11 cellular contexts compared by ENCODE assay signal in genomic region chr4:81606796-81607550, GRCh38.
DNase-seq lines count a peak whose midpoint lies in the region; ATAC-seq and TF ChIP-seq lines count a peak whose summit lies in the region.
"Had no signal": no experiment of that assay in that cellular context is flagged by ENCODE, and none has a peak within 500 bp of the region (broad histone marks: within the 10 kb centered on the region; RNA-seq: fewer than 3 reads in every experiment).

No MANE protein-coding gene starts in this region.

- no peak overlapping the region for H3K4me3 ChIP-seq in fibroblast of lung (replicated peaks in 1 of 4; ENCODE audit: control extremely low read depth in 1 of 4, insufficient read depth in 1 of 4, low read depth in 3 of 4, low read length in 4 of 4)
- H3K4me3 ChIP-seq in naive thymus-derived CD4-positive, alpha-beta T cell (ENCODE audit: low read length): no peak overlapping the region

- ATAC-seq in naive thymus-derived CD4-positive, alpha-beta T cell: peak; percentile 76
- ATAC-seq in HG03432 (IDR thresholded peaks at IDR 0.05; ENCODE audit: unreplicated experiment) (no peak), HG02885 (IDR thresholded peaks at IDR 0.05; ENCODE audit: poor library complexity, unreplicated experiment) (no peak), GM21786 (IDR thresholded peaks at IDR 0.05; ENCODE audit: unreplicated experiment) (no peak), HG03378 (IDR thresholded peaks at IDR 0.05; ENCODE audit: unreplicated experiment) (no peak)
- ATAC-seq: Panc1 had no signal

- no peaks in the 10 kb centered on the region for H3K36me3 ChIP-seq in fibroblast of lung (ENCODE audit: control insufficient read depth, insufficient read depth, low read length)
- no peaks in the 10 kb centered on the region for H3K36me3 ChIP-seq in naive thymus-derived CD4-positive, alpha-beta T cell (ENCODE audit: control insufficient read depth in 2 of 3, insufficient read depth in 3 of 3, low read length in 3 of 3)

- POLR2A ChIA-PET in naive thymus-derived CD4-positive, alpha-beta T cell (lab: Charles Lee): no interaction called here

- H2AFZ ChIP-seq in fibroblast of lung (ENCODE audit: low read length): peak overlapping the region; percentile 12

- H3K27ac Mint-ChIP-seq in naive thymus-derived CD4-positive, alpha-beta T cell: no peak overlapping the region

- DNase-seq in CD1c-positive myeloid dendritic cell (ENCODE audit: extremely low spot score): peak; percentile 41
- DNase-seq in NOMO-1 (lab: John Stamatoyannopoulos, UW; ENCODE audit: unreplicated experiment in 2 of 2): peak; percentile 37 to 47
- peak in 1 of 2 donors; percentile 45 for DNase-seq in fibroblast of lung (ENCODE audit: low read depth in 2 of 2)
- DNase-seq in naive thymus-derived CD4-positive, alpha-beta T cell: peak in 1 of 9 donors; percentile 4
- DNase-seq: stimulated activated CD4-positive, alpha-beta T cell treated with anti-CD3 and anti-CD28 coated beads, Interleukin-2, amount 100 ng/mL, for 24 hours had no signal

- H3K4me2 ChIP-seq in fibroblast of lung (ENCODE audit: extremely low read depth, insufficient read depth, low read length): no peak overlapping the region

- H3K79me2 ChIP-seq in fibroblast of lung (ENCODE audit: control insufficient read depth, insufficient read depth, low read length): no peaks in the 10 kb centered on the region

- no peak overlapping the region for H3K4me3 Mint-ChIP-seq in naive thymus-derived CD4-positive, alpha-beta T cell
- H3K4me3 Mint-ChIP-seq: CD8-positive, alpha-beta memory T cell had no signal

- no peaks in the 10 kb centered on the region for H4K20me1 ChIP-seq in fibroblast of lung (ENCODE audit: control insufficient read depth, extremely low read depth, insufficient read depth, low read length)

- H3K27me3 ChIP-seq in fibroblast of lung (ENCODE audit: control insufficient read depth, insufficient read depth, low read length): no peaks in the 10 kb centered on the region
- H3K27me3 ChIP-seq in naive thymus-derived CD4-positive, alpha-beta T cell (ENCODE audit: control insufficient read depth in 2 of 2, insufficient read depth in 2 of 2, low read length in 2 of 2): no peaks in the 10 kb centered on the region

- H3K4me1 ChIP-seq in fibroblast of lung (ENCODE audit: control insufficient read depth, extremely low read depth, insufficient read depth, low read length): no peaks in the 10 kb centered on the region
- H3K4me1 ChIP-seq in naive thymus-derived CD4-positive, alpha-beta T cell (ENCODE audit: control insufficient read depth in 2 of 2, insufficient read depth in 2 of 2, low read length in 2 of 2): peaks cover 0 to 4% of the 10 kb centered on the region in 2 donors

- no peak for TF ChIP-seq CTCF in fibroblast of lung (conservative IDR thresholded peaks at IDR 0.05 in 1 of 2, IDR thresholded peaks at IDR 0.05 in 1 of 2; ENCODE audit: low read depth in 1 of 2, low read length in 2 of 2)

- intact Hi-C loops in naive thymus-derived CD4-positive, alpha-beta T cell (cut with micrococcal nuclease): no loop called here

- CTCF ChIA-PET in naive thymus-derived CD4-positive, alpha-beta T cell (lab: Charles Lee): no interaction called here

- H3K4me1 Mint-ChIP-seq in naive thymus-derived CD4-positive, alpha-beta T cell: peaks cover 0 to 21% (median 9%) of the 10 kb centered on the region in 7 donors
- H3K4me1 Mint-ChIP-seq: CD8-positive, alpha-beta memory T cell had no signal

- no peak overlapping the region for H3K9ac ChIP-seq in fibroblast of lung (ENCODE audit: insufficient read depth, low read length)

- no peaks in the 10 kb centered on the region for H3K27me3 Mint-ChIP-seq in naive thymus-derived CD4-positive, alpha-beta T cell

- H3K27ac ChIP-seq in fibroblast of lung (ENCODE audit: insufficient read depth, low read length): no peak overlapping the region
- no peak overlapping the region for H3K27ac ChIP-seq in naive thymus-derived CD4-positive, alpha-beta T cell (ENCODE audit: low read depth, low read length)

- H3K9me3 ChIP-seq in fibroblast of lung (ENCODE audit: control insufficient read depth, insufficient read depth, low read depth, low read length): no peaks in the 10 kb centered on the region
- no peaks in the 10 kb centered on the region for H3K9me3 ChIP-seq in naive thymus-derived CD4-positive, alpha-beta T cell (ENCODE audit: control insufficient read depth in 2 of 3, low read length in 3 of 3)

- H3K36me3 Mint-ChIP-seq in naive thymus-derived CD4-positive, alpha-beta T cell: peaks cover 0 to 4% (median 0%) of the 10 kb centered on the region in 5 donors

- peaks cover 0 to 3% (median 0%) of the 10 kb centered on the region in 11 donors for H3K9me3 Mint-ChIP-seq in naive thymus-derived CD4-positive, alpha-beta T cell
- H3K9me3 Mint-ChIP-seq: CD8-positive, alpha-beta memory T cell had no signal
